1 cellular context compared by ENCODE assay signal in the genomic region with DNA sequence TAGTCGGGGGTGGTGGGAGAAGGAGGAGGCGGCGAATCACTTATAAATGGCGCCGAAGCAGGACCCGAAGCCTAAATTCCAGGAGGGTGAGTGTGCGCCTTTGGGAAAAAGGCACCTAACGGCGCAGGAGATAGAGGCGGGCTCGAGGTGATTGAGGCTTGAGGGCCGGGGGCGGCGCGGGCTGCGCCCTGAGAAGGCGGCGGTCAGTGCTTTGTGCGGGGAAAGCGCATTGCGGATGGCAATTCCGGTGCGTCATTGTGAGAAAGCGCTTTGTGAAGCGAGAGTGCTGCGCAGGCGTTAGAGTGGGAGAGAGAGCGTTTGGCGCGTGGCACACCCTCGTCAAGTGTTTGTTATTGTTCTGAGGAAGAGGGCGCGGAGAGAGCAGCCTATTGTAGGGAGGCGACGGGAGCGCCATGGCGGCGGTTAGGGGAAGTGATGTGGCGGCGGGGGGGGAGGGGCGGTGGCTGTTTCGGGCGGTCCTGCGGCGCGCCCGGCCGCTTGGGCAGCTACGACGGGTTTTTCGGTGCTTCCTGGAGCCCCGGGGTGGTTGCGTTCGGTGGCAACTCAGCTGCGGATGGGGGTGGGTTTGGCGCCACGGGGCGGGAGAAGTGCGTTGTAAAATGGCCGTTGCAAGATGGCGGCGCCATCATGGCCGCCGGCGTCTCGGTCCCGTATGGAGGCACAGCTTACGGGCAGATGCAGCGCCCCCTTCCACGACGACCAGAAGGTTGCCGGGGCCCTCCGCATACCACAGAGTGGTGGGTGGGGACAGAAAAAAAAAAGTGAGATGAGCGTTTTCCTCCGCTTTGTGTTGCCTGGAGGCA.
TF ChIP-seq lines count a peak whose summit lies in the region.

No MANE protein-coding gene starts in this region.

TF ChIP-seq in WTC11, 78 proteins besides CTCF, POLR2A, EP300 and RAD21 (continued from another document and continues in another):
- TF ChIP-seq, protein P1, sequence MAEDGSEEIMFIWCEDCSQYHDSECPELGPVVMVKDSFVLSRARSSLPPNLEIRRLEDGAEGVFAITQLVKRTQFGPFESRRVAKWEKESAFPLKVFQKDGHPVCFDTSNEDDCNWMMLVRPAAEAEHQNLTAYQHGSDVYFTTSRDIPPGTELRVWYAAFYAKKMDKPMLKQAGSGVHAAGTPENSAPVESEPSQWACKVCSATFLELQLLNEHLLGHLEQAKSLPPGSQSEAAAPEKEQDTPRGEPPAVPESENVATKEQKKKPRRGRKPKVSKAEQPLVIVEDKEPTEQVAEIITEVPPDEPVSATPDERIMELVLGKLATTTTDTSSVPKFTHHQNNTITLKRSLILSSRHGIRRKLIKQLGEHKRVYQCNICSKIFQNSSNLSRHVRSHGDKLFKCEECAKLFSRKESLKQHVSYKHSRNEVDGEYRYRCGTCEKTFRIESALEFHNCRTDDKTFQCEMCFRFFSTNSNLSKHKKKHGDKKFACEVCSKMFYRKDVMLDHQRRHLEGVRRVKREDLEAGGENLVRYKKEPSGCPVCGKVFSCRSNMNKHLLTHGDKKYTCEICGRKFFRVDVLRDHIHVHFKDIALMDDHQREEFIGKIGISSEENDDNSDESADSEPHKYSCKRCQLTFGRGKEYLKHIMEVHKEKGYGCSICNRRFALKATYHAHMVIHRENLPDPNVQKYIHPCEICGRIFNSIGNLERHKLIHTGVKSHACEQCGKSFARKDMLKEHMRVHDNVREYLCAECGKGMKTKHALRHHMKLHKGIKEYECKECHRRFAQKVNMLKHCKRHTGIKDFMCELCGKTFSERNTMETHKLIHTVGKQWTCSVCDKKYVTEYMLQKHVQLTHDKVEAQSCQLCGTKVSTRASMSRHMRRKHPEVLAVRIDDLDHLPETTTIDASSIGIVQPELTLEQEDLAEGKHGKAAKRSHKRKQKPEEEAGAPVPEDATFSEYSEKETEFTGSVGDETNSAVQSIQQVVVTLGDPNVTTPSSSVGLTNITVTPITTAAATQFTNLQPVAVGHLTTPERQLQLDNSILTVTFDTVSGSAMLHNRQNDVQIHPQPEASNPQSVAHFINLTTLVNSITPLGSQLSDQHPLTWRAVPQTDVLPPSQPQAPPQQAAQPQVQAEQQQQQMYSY (CRISPR knock-in tag; IDR thresholded peaks at IDR 0.05), result no peak
- TF ChIP-seq MAX (CRISPR knock-in tag; IDR thresholded peaks at IDR 0.05), result peak; percentile 69; the same call in 1 of the 2 replicates
- TF ChIP-seq IRF2 (CRISPR knock-in tag; IDR thresholded peaks at IDR 0.05; ENCODE audit: borderline replicate concordance, low read depth), result no peak
- TF ChIP-seq CREM (CRISPR knock-in tag; IDR thresholded peaks at IDR 0.05), result no peak
- TF ChIP-seq, protein P2, sequence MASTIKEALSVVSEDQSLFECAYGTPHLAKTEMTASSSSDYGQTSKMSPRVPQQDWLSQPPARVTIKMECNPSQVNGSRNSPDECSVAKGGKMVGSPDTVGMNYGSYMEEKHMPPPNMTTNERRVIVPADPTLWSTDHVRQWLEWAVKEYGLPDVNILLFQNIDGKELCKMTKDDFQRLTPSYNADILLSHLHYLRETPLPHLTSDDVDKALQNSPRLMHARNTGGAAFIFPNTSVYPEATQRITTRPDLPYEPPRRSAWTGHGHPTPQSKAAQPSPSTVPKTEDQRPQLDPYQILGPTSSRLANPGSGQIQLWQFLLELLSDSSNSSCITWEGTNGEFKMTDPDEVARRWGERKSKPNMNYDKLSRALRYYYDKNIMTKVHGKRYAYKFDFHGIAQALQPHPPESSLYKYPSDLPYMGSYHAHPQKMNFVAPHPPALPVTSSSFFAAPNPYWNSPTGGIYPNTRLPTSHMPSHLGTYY (CRISPR knock-in tag; IDR thresholded peaks at IDR 0.05), result peak; percentile 47; the same call in 1 of the 2 replicates
- TF ChIP-seq, protein P3, sequence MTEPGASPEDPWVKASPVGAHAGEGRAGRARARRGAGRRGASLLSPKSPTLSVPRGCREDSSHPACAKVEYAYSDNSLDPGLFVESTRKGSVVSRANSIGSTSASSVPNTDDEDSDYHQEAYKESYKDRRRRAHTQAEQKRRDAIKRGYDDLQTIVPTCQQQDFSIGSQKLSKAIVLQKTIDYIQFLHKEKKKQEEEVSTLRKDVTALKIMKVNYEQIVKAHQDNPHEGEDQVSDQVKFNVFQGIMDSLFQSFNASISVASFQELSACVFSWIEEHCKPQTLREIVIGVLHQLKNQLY (CRISPR knock-in tag; IDR thresholded peaks at IDR 0.05), result no peak
- TF ChIP-seq E2F4 (CRISPR knock-in tag; IDR thresholded peaks at IDR 0.05; ENCODE audit: borderline replicate concordance, low read depth), result peak; percentile 80; the same call in 1 of the 2 replicates
- TF ChIP-seq CBFB (CRISPR knock-in tag; IDR thresholded peaks at IDR 0.05; ENCODE audit: low read depth), result no peak
- TF ChIP-seq ZNF263 (CRISPR knock-in tag; IDR thresholded peaks at IDR 0.05; ENCODE audit: low read depth), result no peak
- no peak for TF ChIP-seq NR2C2 (CRISPR knock-in tag; IDR thresholded peaks at IDR 0.05)
- no peak for TF ChIP-seq GTF2I (CRISPR knock-in tag; conservative IDR thresholded peaks at IDR 0.05)
- TF ChIP-seq, protein P4, sequence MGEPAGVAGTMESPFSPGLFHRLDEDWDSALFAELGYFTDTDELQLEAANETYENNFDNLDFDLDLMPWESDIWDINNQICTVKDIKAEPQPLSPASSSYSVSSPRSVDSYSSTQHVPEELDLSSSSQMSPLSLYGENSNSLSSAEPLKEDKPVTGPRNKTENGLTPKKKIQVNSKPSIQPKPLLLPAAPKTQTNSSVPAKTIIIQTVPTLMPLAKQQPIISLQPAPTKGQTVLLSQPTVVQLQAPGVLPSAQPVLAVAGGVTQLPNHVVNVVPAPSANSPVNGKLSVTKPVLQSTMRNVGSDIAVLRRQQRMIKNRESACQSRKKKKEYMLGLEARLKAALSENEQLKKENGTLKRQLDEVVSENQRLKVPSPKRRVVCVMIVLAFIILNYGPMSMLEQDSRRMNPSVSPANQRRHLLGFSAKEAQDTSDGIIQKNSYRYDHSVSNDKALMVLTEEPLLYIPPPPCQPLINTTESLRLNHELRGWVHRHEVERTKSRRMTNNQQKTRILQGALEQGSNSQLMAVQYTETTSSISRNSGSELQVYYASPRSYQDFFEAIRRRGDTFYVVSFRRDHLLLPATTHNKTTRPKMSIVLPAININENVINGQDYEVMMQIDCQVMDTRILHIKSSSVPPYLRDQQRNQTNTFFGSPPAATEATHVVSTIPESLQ (CRISPR knock-in tag; IDR thresholded peaks at IDR 0.05), result no peak
- TF ChIP-seq, protein P5, sequence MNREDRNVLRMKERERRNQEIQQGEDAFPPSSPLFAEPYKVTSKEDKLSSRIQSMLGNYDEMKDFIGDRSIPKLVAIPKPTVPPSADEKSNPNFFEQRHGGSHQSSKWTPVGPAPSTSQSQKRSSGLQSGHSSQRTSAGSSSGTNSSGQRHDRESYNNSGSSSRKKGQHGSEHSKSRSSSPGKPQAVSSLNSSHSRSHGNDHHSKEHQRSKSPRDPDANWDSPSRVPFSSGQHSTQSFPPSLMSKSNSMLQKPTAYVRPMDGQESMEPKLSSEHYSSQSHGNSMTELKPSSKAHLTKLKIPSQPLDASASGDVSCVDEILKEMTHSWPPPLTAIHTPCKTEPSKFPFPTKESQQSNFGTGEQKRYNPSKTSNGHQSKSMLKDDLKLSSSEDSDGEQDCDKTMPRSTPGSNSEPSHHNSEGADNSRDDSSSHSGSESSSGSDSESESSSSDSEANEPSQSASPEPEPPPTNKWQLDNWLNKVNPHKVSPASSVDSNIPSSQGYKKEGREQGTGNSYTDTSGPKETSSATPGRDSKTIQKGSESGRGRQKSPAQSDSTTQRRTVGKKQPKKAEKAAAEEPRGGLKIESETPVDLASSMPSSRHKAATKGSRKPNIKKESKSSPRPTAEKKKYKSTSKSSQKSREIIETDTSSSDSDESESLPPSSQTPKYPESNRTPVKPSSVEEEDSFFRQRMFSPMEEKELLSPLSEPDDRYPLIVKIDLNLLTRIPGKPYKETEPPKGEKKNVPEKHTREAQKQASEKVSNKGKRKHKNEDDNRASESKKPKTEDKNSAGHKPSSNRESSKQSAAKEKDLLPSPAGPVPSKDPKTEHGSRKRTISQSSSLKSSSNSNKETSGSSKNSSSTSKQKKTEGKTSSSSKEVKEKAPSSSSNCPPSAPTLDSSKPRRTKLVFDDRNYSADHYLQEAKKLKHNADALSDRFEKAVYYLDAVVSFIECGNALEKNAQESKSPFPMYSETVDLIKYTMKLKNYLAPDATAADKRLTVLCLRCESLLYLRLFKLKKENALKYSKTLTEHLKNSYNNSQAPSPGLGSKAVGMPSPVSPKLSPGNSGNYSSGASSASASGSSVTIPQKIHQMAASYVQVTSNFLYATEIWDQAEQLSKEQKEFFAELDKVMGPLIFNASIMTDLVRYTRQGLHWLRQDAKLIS (CRISPR knock-in tag; IDR thresholded peaks at IDR 0.05; ENCODE audit: borderline replicate concordance), result no peak
- TF ChIP-seq, protein P6, sequence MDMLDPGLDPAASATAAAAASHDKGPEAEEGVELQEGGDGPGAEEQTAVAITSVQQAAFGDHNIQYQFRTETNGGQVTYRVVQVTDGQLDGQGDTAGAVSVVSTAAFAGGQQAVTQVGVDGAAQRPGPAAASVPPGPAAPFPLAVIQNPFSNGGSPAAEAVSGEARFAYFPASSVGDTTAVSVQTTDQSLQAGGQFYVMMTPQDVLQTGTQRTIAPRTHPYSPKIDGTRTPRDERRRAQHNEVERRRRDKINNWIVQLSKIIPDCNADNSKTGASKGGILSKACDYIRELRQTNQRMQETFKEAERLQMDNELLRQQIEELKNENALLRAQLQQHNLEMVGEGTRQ (CRISPR knock-in tag; IDR thresholded peaks at IDR 0.05), result no peak
- no peak for TF ChIP-seq ZNF532 (CRISPR knock-in tag; IDR thresholded peaks at IDR 0.05; ENCODE audit: borderline replicate concordance)
- peak; percentile 75; the same call in 1 of the 2 replicates for TF ChIP-seq KAT7 (CRISPR knock-in tag; IDR thresholded peaks at IDR 0.05; ENCODE audit: borderline replicate concordance)
- TF ChIP-seq ZNF281 (CRISPR knock-in tag; IDR thresholded peaks at IDR 0.05), result no peak
- TF ChIP-seq EMX1 (CRISPR knock-in tag; IDR thresholded peaks at IDR 0.05), result peak; percentile 71
- TF ChIP-seq HMGXB4 (CRISPR knock-in tag; IDR thresholded peaks at IDR 0.05), result peak; percentile 82
- TF ChIP-seq ZNF396 (CRISPR knock-in tag; IDR thresholded peaks at IDR 0.05; ENCODE audit: borderline replicate concordance), result no peak
